Comparison of ENCODE assay signal across 27 cellular contexts in genomic region chr19:16777811-16778210, GRCh38. TPM values are rescaled to one million over a fixed set of nuclear protein-coding genes. Genes with fewer than 3 reads are reported as not detected.
A peak's percentile ranks its signal among the peaks of the same experiment; 100 is the strongest.
DNase-seq lines count a peak whose midpoint lies in the region; ATAC-seq, FAIRE-seq and TF ChIP-seq lines count a peak whose summit lies in the region.
"Had no signal": no experiment of that assay in that cellular context is flagged by ENCODE, and none has a peak within 500 bp of the region (broad histone marks: within the 10 kb centered on the region; RNA-seq: fewer than 3 reads in every experiment).

No MANE protein-coding gene starts in this region.

- H3K36me3 ChIP-seq in HEK293 (ENCODE audit: control insufficient read depth in 2 of 2, insufficient read depth in 1 of 2, low read length in 2 of 2) (no peaks in the 10 kb centered on the region), K562 (ENCODE audit: control insufficient read depth, insufficient read depth, low read length) (no peaks in the 10 kb centered on the region), neutrophil (no peaks in the 10 kb centered on the region)
- H3K36me3 ChIP-seq: BE2C; BLaER1 treated with 17β-estradiol and CSF1 and Interleukin-3, amounts not matched to agents 10 nM and 100 nM; HAP-1 had no signal

- BruUV-seq in K562 (replicated peaks; lab: Mats Ljungman, UMichigan): no TSS peak

- no peaks in the 10 kb centered on the region for H3K9me1 ChIP-seq in K562 (ENCODE audit: control insufficient read depth, insufficient read depth, low read length)

- H3K9ac ChIP-seq in K562 (ENCODE audit: insufficient read depth in 1 of 2, low read depth in 2 of 2, low read length in 2 of 2): no peak overlapping the region
- H3K9ac ChIP-seq: BLaER1 treated with 17β-estradiol and CSF1 and Interleukin-3, amounts not matched to agents 10 nM and 100 nM had no signal

- no peak overlapping the region for H3K4me3 ChIP-seq in HEK293 (ENCODE audit: low read depth, low read length)
- H3K4me3 ChIP-seq in K562: no peak overlapping the region
- no peak overlapping the region for H3K4me3 ChIP-seq in neutrophil (ENCODE audit: low read depth in 1 of 2, low read length in 1 of 2)
- H3K4me3 ChIP-seq: A549; BLaER1 treated with 17β-estradiol and CSF1 and Interleukin-3, amounts not matched to agents 10 nM and 100 nM; GM23338; HAP-1 had no signal

- H3K79me2 ChIP-seq in K562 (ENCODE audit: control insufficient read depth, insufficient read depth, low read length): no peaks in the 10 kb centered on the region

- no peak overlapping the region for H2AFZ ChIP-seq in K562 (ENCODE audit: low read depth, low read length)
- H2AFZ ChIP-seq: GM23338 had no signal

- in situ Hi-C loops in K562 (cut with MboI): no loop called here
- in situ Hi-C loops in KBM-7 (cut with MboI; ENCODE audit: low pct_unique_long_range_greater_than_20kb, low sequenced_read_pairs): no loop called here

- POLR2A ChIA-PET in HEK293 (lab: Yijun Ruan, JAX): no interaction called here
- POLR2A ChIA-PET in K562 (lab: Yijun Ruan, JAX): no interaction called here

- peaks cover 5% of the 10 kb centered on the region; the same call in 1 of the 2 replicates for H4K20me1 ChIP-seq in K562 (replicated peaks; ENCODE audit: control insufficient read depth, insufficient read depth, low read length)
- H4K20me1 ChIP-seq: BLaER1 treated with 17β-estradiol and CSF1 and Interleukin-3, amounts not matched to agents 10 nM and 100 nM had no signal

- H3K4me1 ChIP-seq in HEK293 (ENCODE audit: control insufficient read depth, insufficient read depth, low read length) (no peaks in the 10 kb centered on the region), K562 (replicated peaks in 1 of 2; ENCODE audit: control insufficient read depth in 2 of 2, insufficient read depth in 2 of 2, low read length in 2 of 2) (no peaks in the 10 kb centered on the region), neutrophil (ENCODE audit: control insufficient read depth in 1 of 2, insufficient read depth in 1 of 2, low read depth in 1 of 2, low read length in 1 of 2) (peaks cover 12 to 15% of the 10 kb centered on the region in 2 experiments)
- H3K4me1 ChIP-seq: A549, BE2C, HAP-1 had no signal

- CTCF ChIA-PET in HEK293 (lab: Yijun Ruan, JAX) (interaction anchor here (2.3 kb wide), 1 partner anchor 63 kb away, joined by 15 read pairs; no protein-coding TSS in a partner anchor), K562 (lab: Yijun Ruan, JAX; ENCODE audit: low intra/inter-chr PET ratio) (interaction anchor here (1.6 to 3.5 kb wide), 2 partner anchors 122 to 191 kb away, joined by 6 to 29 read pairs; no protein-coding TSS in a partner anchor)

- no peak for TF ChIP-seq RAD21 in K562 (CRISPR knock-in tag; conservative IDR thresholded peaks at IDR 0.05 in 1 of 2, IDR thresholded peaks at IDR 0.05 in 1 of 2)

- FAIRE-seq in K562 (lab: Jason Lieb, UNC): no peak
- FAIRE-seq: A549, GM12891, GM18507, H54 had no signal

- TF ChIP-seq EP300 in K562 (IDR thresholded peaks at IDR 0.05; ENCODE audit: low read length): no peak

- intact Hi-C loops in K562 (cut with micrococcal nuclease): loop anchor here (1.0 kb wide), 1 partner anchor 64 kb away; no protein-coding TSS in a partner anchor

- ATAC-seq in K562 (no peak), HG03196 (IDR thresholded peaks at IDR 0.05; ENCODE audit: unreplicated experiment) (no peak)
- ATAC-seq: GM23338 had no signal

- 4% methylated on average over 2 of the region's 2 CpGs for WGBS in K562 (ENCODE audit: insufficient coverage, low coverage, missing lambda C conversion rate)

- DNase-seq in NAMALWA (ENCODE audit: low spot score) (peak; percentile 25), K562 (ENCODE audit: extremely low read depth in 1 of 4, low spot score in 3 of 4) (no peak), KBM-7 (no peak), activated gamma-delta T cell (lab: John Stamatoyannopoulos, UW) (no peak)
- DNase-seq: 8988T; ACHN; AML-193; BE2C; Calu3; CD4-positive, alpha-beta T cell; CD8-positive, alpha-beta memory T cell; COR-L47; DMS53; DMS79 treated with DMSO at 0.1 percent for 48 hours; GF-D8 had no signal

- H3K27me3 ChIP-seq in K562 (ENCODE audit: control insufficient read depth in 2 of 2, insufficient read depth in 2 of 2, low read length in 2 of 2) (peaks cover 0 to 4% of the 10 kb centered on the region in 2 experiments; a peak in 1 of 5 replicates), neutrophil (no peaks in the 10 kb centered on the region)
- H3K27me3 ChIP-seq: BLaER1 treated with 17β-estradiol and CSF1 and Interleukin-3, amounts not matched to agents 10 nM and 100 nM had no signal

- no peak for TF ChIP-seq POLR2A in K562 (conservative IDR thresholded peaks at IDR 0.05)

- no peaks in the 10 kb centered on the region for H3K9me3 ChIP-seq in HEK293 (ENCODE audit: control insufficient read depth, insufficient read depth, low read depth, low read length)
- H3K9me3 ChIP-seq in K562 (replicated peaks; ENCODE audit: control insufficient read depth, insufficient read depth, low read depth, low read length): no peaks in the 10 kb centered on the region
- no peaks in the 10 kb centered on the region for H3K9me3 ChIP-seq in neutrophil
- H3K9me3 ChIP-seq: A549; BE2C; BLaER1 treated with 17β-estradiol and CSF1 and Interleukin-3, amounts not matched to agents 10 nM and 100 nM; HAP-1 had no signal

- no peak overlapping the region for H3K4me2 ChIP-seq in K562 (ENCODE audit: insufficient read depth, low read length)
- H3K4me2 ChIP-seq: A549; BLaER1 treated with 17β-estradiol and CSF1 and Interleukin-3, amounts not matched to agents 10 nM and 100 nM; GM23338 had no signal

- no peak overlapping the region for H3K27ac ChIP-seq in HEK293 (ENCODE audit: extremely low read depth, low read depth, low read length)
- H3K27ac ChIP-seq in K562 (ENCODE audit: extremely low read depth, low read depth, low read length): no peak overlapping the region
- peak overlapping the region; percentile 23 for H3K27ac ChIP-seq in neutrophil
- H3K27ac ChIP-seq: A549; BLaER1 treated with 17β-estradiol and CSF1 and Interleukin-3, amounts not matched to agents 10 nM and 100 nM had no signal

- TF ChIP-seq CTCF in HEK293 (tag by site-specific recombination; IDR thresholded peaks at IDR 0.05) (no peak), K562 (IDR thresholded peaks at IDR 0.05 in 2 of 3, conservative IDR thresholded peaks at IDR 0.05 in 1 of 3; ENCODE audit: insufficient read depth in 2 of 3, low read depth in 1 of 3, low read length in 3 of 3) (no peak), neutrophil (IDR thresholded peaks at IDR 0.05) (no peak)

TF ChIP-seq in HEK293, 187 proteins besides CTCF, POLR2A, EP300 and RAD21 (continues in another document):
- TF ChIP-seq ZNF530 (tag by site-specific recombination; IDR thresholded peaks at IDR 0.05; ENCODE audit: low read depth) (peak; percentile 97), WT1 (tag by site-specific recombination; IDR thresholded peaks at IDR 0.05) (peak; percentile 8; the same call in 1 of the 2 replicates), SP2 (tag by site-specific recombination; IDR thresholded peaks at IDR 0.05) (0 out of 2 replicates have a peak, but pooled peaks have one; percentile 5), ZNF366 (tag by site-specific recombination; conservative IDR thresholded peaks at IDR 0.05) (0 out of 2 replicates have a peak, but pooled peaks have one; percentile 35)

RNA-seq across cellular contexts. Expression of gene SIN3B, which starts 51.4 kb away (rescaled TPM):
- total RNA-seq in K562 (2011; cell fraction: chromatin; rRNA removed; ENCODE audit: low replicate concordance): 134 and 224 TPM in 2 replicates
- 88.7 and 97.6 TPM in 2 replicates for total RNA-seq in K562 (2011; cell fraction: nucleolus; rRNA removed)
- total RNA-seq in K562 (2011; cell fraction: nucleoplasm; rRNA removed): 90.3 and 105 TPM in 2 replicates
- total RNA-seq in K562 (2014; rRNA removed): 12.0 and 13.6 TPM in 2 replicates
- total RNA-seq in K562 (2014; rRNA removed; fragmentation: Illumina TruSeq; extraction: Trizol): 8.2 and 9.9 TPM in 2 replicates
- 14.2 and 14.3 TPM in 2 replicates for total RNA-seq in K562 (2015; rRNA removed; fragmentation: Illumina TruSeq; extraction: Trizol)
- 34.2 and 34.6 TPM in 2 replicates for total RNA-seq in K562 (2021)
- 19.3 and 21.6 TPM in 2 replicates for polyA plus RNA-seq in K562 (2011; rRNA removed)
- 12.3 and 15.1 TPM in 2 replicates for polyA plus RNA-seq in K562 (2011; cell fraction: cytosol; rRNA removed)
- 88.5 and 135 TPM in 2 replicates for polyA plus RNA-seq in K562 (2011; cell fraction: nucleus; rRNA removed)
- 22.5 and 27.9 TPM in 2 replicates for polyA plus RNA-seq in K562 (2012)
- polyA plus RNA-seq in K562 (2014; fragmentation: Illumina TruSeq; extraction: Trizol): 18.9 and 20.7 TPM in 2 replicates
- polyA plus RNA-seq in K562 (2014; fragmentation: Nextera tagmentation; extraction: Ambion mirVana): under 1 TPM; 0.51 to 0.66 TPM
- polyA plus RNA-seq in K562 (2014; rRNA removed): 29.5 and 30.6 TPM in 2 replicates
- polyA minus RNA-seq in K562 (2011; rRNA and poly(A)+ RNA removed): 16.0 and 16.9 TPM in 2 replicates
- 10.8 and 18.7 TPM in 2 replicates for polyA minus RNA-seq in K562 (2011; cell fraction: cytosol; rRNA and poly(A)+ RNA removed)
- 37.4 and 46.9 TPM in 2 replicates for polyA minus RNA-seq in K562 (2011; cell fraction: nucleus; rRNA and poly(A)+ RNA removed)

RNA-seq across cellular contexts. Expression of gene NWD1, which starts 58.2 kb away (rescaled TPM):
- 0.02 TPM in 1 of 2 replicates, not detected in the other for total RNA-seq in K562 (2011; cell fraction: chromatin; rRNA removed; ENCODE audit: low replicate concordance)
- under 0.01 TPM in 1 of 2 replicates, not detected in the other for total RNA-seq in K562 (2011; cell fraction: nucleolus; rRNA removed)
- not detected in 2 replicates for total RNA-seq in K562 (2011; cell fraction: nucleoplasm; rRNA removed)
- total RNA-seq in K562 (2014; rRNA removed) (not detected in 2 replicates), K562 (2014; rRNA removed; fragmentation: Illumina TruSeq; extraction: Trizol) (under 0.01 TPM in 1 of 2 replicates, not detected in the other), K562 (2015; rRNA removed; fragmentation: Illumina TruSeq; extraction: Trizol) (not detected in 2 replicates), K562 (2021) (not detected in 2 replicates)
- polyA plus RNA-seq in K562 (2011; rRNA removed) (not detected in 2 replicates), K562 (2014; fragmentation: Illumina TruSeq; extraction: Trizol) (not detected in 2 replicates), K562 (2014; fragmentation: Nextera tagmentation; extraction: Ambion mirVana) (not detected), K562 (2014; rRNA removed) (under 0.01 TPM in 1 of 2 replicates, not detected in the other)
- not detected in 2 replicates for polyA plus RNA-seq in K562 (2011; cell fraction: cytosol; rRNA removed)
- not detected in 2 replicates for polyA plus RNA-seq in K562 (2011; cell fraction: nucleus; rRNA removed)
- polyA plus RNA-seq in K562 (2012): 0.01 and 0.03 TPM in 2 replicates
- not detected in 2 replicates for polyA minus RNA-seq in K562 (2011; rRNA and poly(A)+ RNA removed)
- not detected in 2 replicates for polyA minus RNA-seq in K562 (2011; cell fraction: cytosol; rRNA and poly(A)+ RNA removed)
- polyA minus RNA-seq in K562 (2011; cell fraction: nucleus; rRNA and poly(A)+ RNA removed): not detected in 2 replicates
- total RNA-seq: CD4-positive, alpha-beta T cell; CD8-positive, alpha-beta memory T cell; Daoy; G401 had no signal
- polyA plus RNA-seq: A549; CD8-positive, alpha-beta memory T cell had no signal

Comparison
In these comparisons a context has a peak if more than half of its experiments do, and no peak if none do; other contexts are left out.
1. Of the 44 proteins assayed by ChIP-seq in both K562 and HEK293: peak only in K562: none; only in HEK293: SP2 and ZNF398; in both: none; in neither: 42.